ENCODE assay signal across 1 cellular context in genomic region chr19:38676023-38676877, GRCh38.
TF ChIP-seq lines count a peak whose summit lies in the region.

No MANE protein-coding gene starts in this region.

TF ChIP-seq in K562, 482 proteins besides CTCF, POLR2A, EP300 and RAD21 (continued from another document and continues in another):
- TF ChIP-seq CHAMP1 (IDR thresholded peaks at IDR 0.05) (peak; percentile 69; the same call in 1 of the 2 replicates), KLF1 (tag; IDR thresholded peaks at IDR 0.05) (no peak; the same call in 1 of the 2 replicates), SNAPC5 (CRISPR knock-in tag; IDR thresholded peaks at IDR 0.05) (no peak), ELK1 (CRISPR knock-in tag; IDR thresholded peaks at IDR 0.05) (no peak), TCFL5 (CRISPR knock-in tag; conservative IDR thresholded peaks at IDR 0.05) (no peak), PTRF (tag; IDR thresholded peaks at IDR 0.05) (no peak), MYNN (IDR thresholded peaks at IDR 0.05) (peak; percentile 85), MYNN (CRISPR knock-in tag; IDR thresholded peaks at IDR 0.05) (no peak), ZFP91 (CRISPR knock-in tag; IDR thresholded peaks at IDR 0.05) (no peak), DPF2 (IDR thresholded peaks at IDR 0.05) (peak; percentile 99), RREB1 (CRISPR knock-in tag; IDR thresholded peaks at IDR 0.05) (no peak), L3MBTL2 (IDR thresholded peaks at IDR 0.05) (no peak), WHSC1 (IDR thresholded peaks at IDR 0.05; ENCODE audit: low read length) (no peak), NKRF (IDR thresholded peaks at IDR 0.05; ENCODE audit: borderline replicate concordance) (peak; percentile 47; the same call in 1 of the 2 replicates), DEAF1 (CRISPR knock-in tag; IDR thresholded peaks at IDR 0.05) (no peak), DNMT1 (IDR thresholded peaks at IDR 0.05) (no peak), MAFG (tag; conservative IDR thresholded peaks at IDR 0.05) (peak; percentile 38; the same call in 1 of the 2 replicates), POLR2B (IDR thresholded peaks at IDR 0.05; ENCODE audit: low read depth, partially characterized antibody) (no peak), ZNF134 (CRISPR knock-in tag; conservative IDR thresholded peaks at IDR 0.05) (no peak), CC2D1A (IDR thresholded peaks at IDR 0.05) (peak; percentile 97), KAT2B (IDR thresholded peaks at IDR 0.05; ENCODE audit: low read depth, low read length) (no peak), FOXA1 (IDR thresholded peaks at IDR 0.05; ENCODE audit: borderline replicate concordance) (no peak), MAX (CRISPR knock-in tag; IDR thresholded peaks at IDR 0.05) (peak; percentile 65; the same call in 1 of the 2 replicates), ZNF124 (CRISPR knock-in tag; IDR thresholded peaks at IDR 0.05) (no peak), SRSF9 (IDR thresholded peaks at IDR 0.05; ENCODE audit: borderline replicate concordance, low read depth, low read length) (no peak), FOXM1 (IDR thresholded peaks at IDR 0.05; ENCODE audit: low read depth) (peak; percentile 94), FOXM1 (CRISPR knock-in tag; IDR thresholded peaks at IDR 0.05; ENCODE audit: low read depth) (no peak), ZNF696 (CRISPR knock-in tag; conservative IDR thresholded peaks at IDR 0.05) (no peak), SMARCE1 (IDR thresholded peaks at IDR 0.05) (peak; percentile 99), STAT5B (CRISPR knock-in tag; IDR thresholded peaks at IDR 0.05) (no peak), COPS2 (conservative IDR thresholded peaks at IDR 0.05) (no peak), SIRT6 (IDR thresholded peaks at IDR 0.05; ENCODE audit: low read depth, low read length) (no peak), NCOA1 (IDR thresholded peaks at IDR 0.05; ENCODE audit: low read depth) (peak; percentile 95), ZC3H8 (IDR thresholded peaks at IDR 0.05) (no peak), ETV6 (IDR thresholded peaks at IDR 0.05; ENCODE audit: borderline replicate concordance in 1 of 2, low read depth in 2 of 2, low read length in 1 of 2) (peak; percentile 10 to 68; a peak in 1 of 4 replicates), ETV6 (CRISPR knock-in tag; IDR thresholded peaks at IDR 0.05; ENCODE audit: borderline replicate concordance) (no peak), TAF1 (IDR thresholded peaks at IDR 0.05; ENCODE audit: control insufficient read depth, extremely low read depth, insufficient read depth, low read length, severe bottlenecking) (peak; percentile 17), RERE (CRISPR knock-in tag; IDR thresholded peaks at IDR 0.05; ENCODE audit: borderline replicate concordance) (no peak), E2F3 (CRISPR knock-in tag; IDR thresholded peaks at IDR 0.05) (no peak)
